ENCODE assay signal across 8 cellular contexts in genomic region chr11:134360050-134360835, GRCh38. TPM values are rescaled to one million over a fixed set of nuclear protein-coding genes. Genes with fewer than 3 reads are reported as not detected.
DNase-seq lines count a peak whose midpoint lies in the region; ATAC-seq and TF ChIP-seq lines count a peak whose summit lies in the region.

No MANE protein-coding gene starts in this region.

- H3K27ac ChIP-seq in 22Rv1, result no peak overlapping the region

- TF ChIP-seq CTCF in 22Rv1 (IDR thresholded peaks at IDR 0.05) (peak; percentile 91), epithelial cell of proximal tubule (conservative IDR thresholded peaks at IDR 0.05; ENCODE audit: low read depth, low read length) (peak; percentile 87)

- peak; percentile 64 for ATAC-seq in GM18517 (IDR thresholded peaks at IDR 0.05; ENCODE audit: unreplicated experiment)
- peak; percentile 90 for ATAC-seq in HG03139 (IDR thresholded peaks at IDR 0.05; ENCODE audit: unreplicated experiment)

- DNase-seq in NOMO-1 treated with dmso at 0.1 percent for 144 hours (lab: John Stamatoyannopoulos, UW; ENCODE audit: unreplicated experiment) (peak; percentile 21), epithelial cell of proximal tubule (ENCODE audit: low read depth) (peak; percentile 3), myocyte (ENCODE audit: low read depth) (peak; percentile 1)
- DNase-seq in activated CD8-positive, alpha-beta memory T cell treated with anti-CD3 and anti-CD28 coated beads, Interleukin-2, amount 50 U/mL, for 4 hours, result peak; percentile 67
- DNase-seq in stimulated activated CD8-positive, alpha-beta memory T cell treated with anti-CD3 and anti-CD28 coated beads, Interleukin-7, amount 100 ng/mL, for 1 hour (ENCODE audit: low read depth in 2 of 2), result peak; percentile 44 to 45

- no peak overlapping the region for H3K4me3 ChIP-seq in epithelial cell of proximal tubule (ENCODE audit: low read depth, low read length)

RNA-seq across cellular contexts. Expression of gene GLB1L2, which starts 28.5 kb away (rescaled TPM):
- total RNA-seq in epithelial cell of proximal tubule (6.8 and 14.7 TPM in 2 replicates), myocyte (not detected in 2 replicates)
- polyA plus RNA-seq in myocyte (2012), result not detected

RNA-seq across cellular contexts. Expression of gene B3GAT1, which starts 51.8 kb away (rescaled TPM):
- total RNA-seq in epithelial cell of proximal tubule (0.07 TPM in 1 of 2 replicates, not detected in the other), myocyte (not detected in 2 replicates)
- polyA plus RNA-seq in myocyte (2012), result not detected

Comparison
In these comparisons a context has a peak if more than half of its experiments do, and no peak if none do; other contexts are left out.
1. DNase-seq: peak in every context shown above with its lines; median percentile 67 in activated CD8-positive, alpha-beta memory T cell treated with anti-CD3 and anti-CD28 coated beads, Interleukin-2, amount 50 U/mL, for 4 hours; 44 in stimulated activated CD8-positive, alpha-beta memory T cell treated with anti-CD3 and anti-CD28 coated beads, Interleukin-7, amount 100 ng/mL, for 1 hour; 21 in NOMO-1 treated with dmso at 0.1 percent for 144 hours; 3 in epithelial cell of proximal tubule; 1 in myocyte.